In the genomic region with DNA sequence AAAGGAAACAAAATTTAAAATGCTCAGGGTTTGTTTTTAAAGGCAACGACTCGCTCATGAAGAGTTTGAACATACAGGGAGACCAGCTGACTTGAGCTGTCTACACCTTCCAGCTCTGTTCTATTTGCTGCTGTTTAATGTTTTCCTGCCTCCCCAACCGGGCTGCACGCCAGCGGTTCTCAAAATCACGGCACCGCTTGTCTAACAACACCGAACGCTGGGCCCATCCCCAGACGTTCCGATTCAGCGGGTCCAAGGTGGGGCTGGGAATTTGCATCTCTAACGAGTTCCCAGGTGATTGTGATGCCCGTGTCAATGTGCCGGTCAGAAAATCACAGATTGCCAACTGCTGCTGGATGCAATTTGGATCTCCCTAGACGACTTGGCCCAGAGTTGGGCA, we compare ENCODE assay signal across 22 cellular contexts. TPM values are rescaled to one million over a fixed set of nuclear protein-coding genes. Genes with fewer than 3 reads are reported as not detected.
A peak's percentile ranks its signal among the peaks of the same experiment; 100 is the strongest.
DNase-seq lines count a peak whose midpoint lies in the region; ATAC-seq and TF ChIP-seq lines count a peak whose summit lies in the region.
"Had no signal": no experiment of that assay in that cellular context is flagged by ENCODE, and none has a peak within 500 bp of the region (broad histone marks: within the 10 kb centered on the region; RNA-seq: fewer than 3 reads in every experiment).

No MANE protein-coding gene starts in this region.

- no peaks in the 10 kb centered on the region for H4K20me1 ChIP-seq in GM23248 (ENCODE audit: insufficient read depth)
- H4K20me1 ChIP-seq: BLaER1 treated with 17β-estradiol and CSF1 and Interleukin-3, amounts not matched to agents 10 nM and 100 nM had no signal

- intact Hi-C loops in esophagus squamous epithelium (cut with DNase I) (no loop called here), left colon (cut with DNase I, micrococcal nuclease) (no loop called here)

- H3F3A ChIP-seq in GM23248 (ENCODE audit: insufficient read depth), result no peaks in the 10 kb centered on the region

- no peaks in the 10 kb centered on the region for H3K79me2 ChIP-seq in GM23248 (ENCODE audit: insufficient read depth)

- no peaks in the 10 kb centered on the region for H3K36me3 ChIP-seq in GM23248 (ENCODE audit: low read depth)
- H3K36me3 ChIP-seq in esophagus squamous epithelium, result no peaks in the 10 kb centered on the region
- H3K36me3 ChIP-seq in stomach smooth muscle (ENCODE audit: control insufficient read depth in 2 of 2, insufficient read depth in 2 of 2, low read length in 2 of 2), result no peaks in the 10 kb centered on the region
- no peaks in the 10 kb centered on the region for H3K36me3 ChIP-seq in HAP-1 (replicated peaks)
- H3K36me3 ChIP-seq: BLaER1 treated with 17β-estradiol and CSF1 and Interleukin-3, amounts not matched to agents 10 nM and 100 nM had no signal

- H3K4me1 ChIP-seq in GM23248 (ENCODE audit: insufficient read depth), result peaks cover 17% of the 10 kb centered on the region
- peaks cover 0 to 39% (median 15%) of the 10 kb centered on the region in 3 donors for H3K4me1 ChIP-seq in esophagus squamous epithelium
- peaks cover 23% of the 10 kb centered on the region for H3K4me1 ChIP-seq in stomach smooth muscle (ENCODE audit: control insufficient read depth, insufficient read depth, low read length)
- H3K4me1 ChIP-seq in HAP-1, result peaks cover 5% of the 10 kb centered on the region
- H3K4me1 ChIP-seq: BLaER1 treated with 17β-estradiol and CSF1 and Interleukin-3, amounts not matched to agents 10 nM and 100 nM had no signal

- DNase-seq in GM23248, result peak; percentile 21
- DNase-seq in esophagus squamous epithelium (lab: John Stamatoyannopoulos, UW), result no peak
- no peak for DNase-seq in left colon
- no peak for DNase-seq in NCI-H345 (lab: John Stamatoyannopoulos, UW)
- DNase-seq in T-helper 17 cell, result no peak
- DNase-seq in HAP-1 (ENCODE audit: low spot score in 2 of 2), result no peak
- DNase-seq: activated CD4-positive, alpha-beta T cell treated with anti-CD3 and anti-CD28 coated beads, Interleukin-2, amount 50 U/mL, for 48 hours; activated naive CD4-positive, alpha-beta T cell treated with Interleukin-2 at 50 U/mL for 16 hours; activated T-cell treated with anti-CD3 and anti-CD28 coated beads for 4 hours; Calu3; cortex of kidney; foreskin melanocyte; GDM1; NCI-H187; NCI-H226; RPMI8226; stimulated activated naive B cell treated with anti-CD40 and anti-IgM and Interleukin-4, amounts not matched to agents 10 μg/mL and 1 μg/mL and 100 μg/mL, for 72 hours had no signal

- no peak overlapping the region for H3K4me3 Mint-ChIP-seq in T-helper 17 cell
- H3K4me3 Mint-ChIP-seq: stimulated activated naive B cell treated with anti-CD40 and anti-IgM and Interleukin-4, amounts not matched to agents 10 μg/mL and 1 μg/mL and 100 μg/mL, for 72 hours had no signal

- no peaks in the 10 kb centered on the region for H3K9me2 ChIP-seq in GM23248 (ENCODE audit: insufficient read depth)

- peak overlapping the region; percentile 40 for H3K4me2 ChIP-seq in GM23248 (ENCODE audit: unreplicated experiment)
- H3K4me2 ChIP-seq: BLaER1 treated with 17β-estradiol and CSF1 and Interleukin-3, amounts not matched to agents 10 nM and 100 nM had no signal

- TF ChIP-seq CTCF in esophagus squamous epithelium (IDR thresholded peaks at IDR 0.05), result no peak

- peaks cover 2% of the 10 kb centered on the region for H3K36me3 Mint-ChIP-seq in T-helper 17 cell (ENCODE audit: low read depth)
- H3K36me3 Mint-ChIP-seq: stimulated activated naive B cell treated with anti-CD40 and anti-IgM and Interleukin-4, amounts not matched to agents 10 μg/mL and 1 μg/mL and 100 μg/mL, for 72 hours had no signal

- peak overlapping the region; percentile 18; the same call in 1 of the 2 replicates for H3K9ac ChIP-seq in GM23248
- H3K9ac ChIP-seq in stomach smooth muscle (ENCODE audit: low read length in 2 of 2), result peak overlapping the region in 1 of 2 donors; percentile 3
- H3K9ac ChIP-seq: BLaER1 treated with 17β-estradiol and CSF1 and Interleukin-3, amounts not matched to agents 10 nM and 100 nM had no signal

- TF ChIP-seq POLR2A in esophagus squamous epithelium (IDR thresholded peaks at IDR 0.05), result no peak

- in situ Hi-C loops in GM23248 (cut with MboI) (loop anchor here (25.0 kb wide), 1 partner anchor 1709 kb away; no protein-coding TSS in a partner anchor), HAP-1 (cut with MboI; ENCODE audit: low sequenced_read_pairs) (loop anchor here (25.0 kb wide), 1 partner anchor 1709 kb away; no protein-coding TSS in a partner anchor)

- H3K27me3 ChIP-seq in GM23248 (replicated peaks; ENCODE audit: insufficient read depth), result no peaks in the 10 kb centered on the region
- H3K27me3 ChIP-seq in esophagus squamous epithelium, result peaks cover 0 to 4% (median 0%) of the 10 kb centered on the region in 4 donors
- H3K27me3 ChIP-seq in stomach smooth muscle (ENCODE audit: control insufficient read depth in 1 of 2, insufficient read depth in 2 of 2, low read length in 2 of 2), result no peaks in the 10 kb centered on the region
- no peaks in the 10 kb centered on the region for H3K27me3 ChIP-seq in HAP-1 (ENCODE audit: low read depth)
- H3K27me3 ChIP-seq: BLaER1 treated with 17β-estradiol and CSF1 and Interleukin-3, amounts not matched to agents 10 nM and 100 nM had no signal

- peak overlapping the region; percentile 59 for H2AFZ ChIP-seq in GM23248

- no peak overlapping the region for H3K27ac ChIP-seq in GM23248
- H3K27ac ChIP-seq in esophagus squamous epithelium, result peak overlapping the region in 3 of 4 donors; percentile 37 to 59 (median 42)
- H3K27ac ChIP-seq in stomach smooth muscle (ENCODE audit: low read length), result peak overlapping the region; percentile 12
- H3K27ac ChIP-seq: BLaER1 treated with 17β-estradiol and CSF1 and Interleukin-3, amounts not matched to agents 10 nM and 100 nM; VCaP had no signal

- H3K4me1 Mint-ChIP-seq in T-helper 17 cell, result no peaks in the 10 kb centered on the region
- H3K4me1 Mint-ChIP-seq: stimulated activated naive B cell treated with anti-CD40 and anti-IgM and Interleukin-4, amounts not matched to agents 10 μg/mL and 1 μg/mL and 100 μg/mL, for 72 hours had no signal

- H3K27me3 Mint-ChIP-seq in T-helper 17 cell, result peaks cover 67% of the 10 kb centered on the region

- H3K9me3 ChIP-seq in GM23248 (ENCODE audit: low read depth) (no peaks in the 10 kb centered on the region), esophagus squamous epithelium (no peaks in the 10 kb centered on the region), stomach smooth muscle (ENCODE audit: control insufficient read depth in 2 of 2, low read length in 2 of 2) (no peaks in the 10 kb centered on the region), T-helper 17 cell (ENCODE audit: control insufficient read depth, low read length, poor library complexity, severe bottlenecking) (no peaks in the 10 kb centered on the region), HAP-1 (no peaks in the 10 kb centered on the region)
- H3K9me3 ChIP-seq: BLaER1 treated with 17β-estradiol and CSF1 and Interleukin-3, amounts not matched to agents 10 nM and 100 nM had no signal

- peak; percentile 40 for ATAC-seq in left colon
- ATAC-seq in GM18520 (IDR thresholded peaks at IDR 0.05; ENCODE audit: unreplicated experiment), result no peak
- no peak for ATAC-seq in T-helper 17 cell
- ATAC-seq: stimulated activated naive B cell treated with anti-CD40 and anti-IgM and Interleukin-4, amounts not matched to agents 10 μg/mL and 1 μg/mL and 100 μg/mL, for 72 hours had no signal

- H3K4me3 ChIP-seq in GM23248, result peak overlapping the region; percentile 3
- no peak overlapping the region for H3K4me3 ChIP-seq in esophagus squamous epithelium
- peak overlapping the region in 1 of 2 donors; percentile 59 for H3K4me3 ChIP-seq in stomach smooth muscle (ENCODE audit: low read length in 2 of 2)
- H3K4me3 ChIP-seq in HAP-1, result no peak overlapping the region
- H3K4me3 ChIP-seq: BLaER1 treated with 17β-estradiol and CSF1 and Interleukin-3, amounts not matched to agents 10 nM and 100 nM had no signal

- no peak overlapping the region for H3K27ac Mint-ChIP-seq in T-helper 17 cell
- H3K27ac Mint-ChIP-seq: stimulated activated naive B cell treated with anti-CD40 and anti-IgM and Interleukin-4, amounts not matched to agents 10 μg/mL and 1 μg/mL and 100 μg/mL, for 72 hours had no signal

- 33 to 43% methylated on average over 16 of the region's 16 CpGs for WGBS in GM23248 (ENCODE audit: low coverage in 1 of 2, low lambda C conversion rate in 2 of 2, missing lambda C conversion rate in 2 of 2), 2 experiments
- WGBS in esophagus squamous epithelium, 2 donors, result 87 to 91% methylated on average over 16 of the region's 16 CpGs

RNA-seq across cellular contexts. Expression of a gene that starts 28.3 kb away (rescaled TPM):
- total RNA-seq in GM23248 (2014; rRNA removed; shearing (Covaris generic)), result 10.6 and 14.4 TPM in 2 replicates
- polyA plus RNA-seq in GM23248 (2016; fragmentation: Nextera tagmentation; extraction: Ambion mirVana), result 26.5 and 27.5 TPM in 2 replicates
- 10 to 100 TPM in 2 of 4 donors, 1 to 10 TPM in 2; 4.2 to 62.4 (median 13.5) TPM for total RNA-seq in esophagus squamous epithelium
- total RNA-seq in left colon, result 10 to 100 TPM; 28.4 to 33.7 TPM
- 100 to 1,000 TPM; 201 to 202 TPM for total RNA-seq in T-helper 17 cell
- total RNA-seq: A673, Calu3 had no signal
